Comparison of ENCODE assay signal across 10 cellular contexts in the genomic region with DNA sequence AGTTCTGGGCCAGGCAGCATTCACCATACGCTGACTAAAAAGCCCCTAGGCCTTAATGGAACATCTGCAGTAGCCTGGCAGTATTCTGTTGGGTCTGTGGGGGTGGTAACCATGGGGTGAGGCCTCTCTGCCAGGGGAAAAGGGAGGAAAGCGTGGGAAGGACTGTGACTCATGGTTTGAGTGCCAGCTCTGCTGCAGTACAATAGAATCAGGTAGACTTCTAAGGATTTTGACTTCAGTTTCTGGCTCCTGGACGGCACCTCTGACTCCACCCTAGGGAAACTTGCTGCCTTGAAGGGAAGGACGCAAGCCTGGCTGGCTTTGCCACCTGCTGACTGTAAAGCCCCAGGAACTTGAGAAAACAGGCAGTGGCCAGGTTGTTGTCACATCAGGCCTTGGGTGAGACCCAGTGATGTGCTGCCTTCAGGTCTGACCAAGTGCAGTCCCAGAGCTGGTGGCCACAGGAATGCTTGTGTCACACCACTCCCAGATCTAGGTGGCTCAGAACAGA.
DNase-seq lines count a peak whose midpoint lies in the region; TF ChIP-seq lines count a peak whose summit lies in the region.
"Had no signal": no experiment of that assay in that cellular context is flagged by ENCODE, and none has a peak within 500 bp of the region (broad histone marks: within the 10 kb centered on the region; RNA-seq: fewer than 3 reads in every experiment).

No MANE protein-coding gene starts in this region.

- H3K36me3 ChIP-seq in GM06990 (ENCODE audit: control insufficient read depth, insufficient read depth, low read length) (no peaks in the 10 kb centered on the region), smooth muscle cell (ENCODE audit: low read depth) (no peaks in the 10 kb centered on the region)
- H3K36me3 ChIP-seq: cardiac muscle cell had no signal

- no peaks in the 10 kb centered on the region for H3K27me3 ChIP-seq in GM06990 (replicated peaks; ENCODE audit: control insufficient read depth, insufficient read depth, low read length)
- no peaks in the 10 kb centered on the region for H3K27me3 ChIP-seq in smooth muscle cell (ENCODE audit: low read depth)
- H3K27me3 ChIP-seq: cardiac muscle cell had no signal

- no peak overlapping the region for H3K4me3 ChIP-seq in GM06990 (replicated peaks; ENCODE audit: low read depth, low read length)
- H3K4me3 ChIP-seq in cardiac fibroblast (replicated peaks in 1 of 2; ENCODE audit: low read depth in 2 of 2, low read length in 2 of 2), result no peak overlapping the region
- no peak overlapping the region for H3K4me3 ChIP-seq in smooth muscle cell
- H3K4me3 ChIP-seq: cardiac muscle cell had no signal

- DNase-seq in GM06990 (ENCODE audit: extremely low read depth, insufficient read length) (peak; percentile 6), M059J (ENCODE audit: low read depth) (peak; percentile 99), cardiac fibroblast (ENCODE audit: low read depth in 2 of 2) (peak; percentile 55 to 66), smooth muscle cell (lab: John Stamatoyannopoulos, UW; ENCODE audit: unreplicated experiment) (no peak), COLO668 (lab: John Stamatoyannopoulos, UW; ENCODE audit: unreplicated experiment) (no peak), NCI-H510A (lab: John Stamatoyannopoulos, UW) (no peak), NCI-H1092 (lab: John Stamatoyannopoulos, UW) (no peak), cerebellar cortex (ENCODE audit: low spot score) (no peak)
- DNase-seq: NCI-H2029 treated with DMSO at 0.1 percent for 48 hours had no signal

- WGBS in smooth muscle cell (ENCODE audit: low lambda C conversion rate), result 55% methylated on average over 4 of the region's 4 CpGs

- no peaks in the 10 kb centered on the region for H3F3A ChIP-seq in smooth muscle cell (ENCODE audit: low read depth)

- no peak overlapping the region for H3K9ac ChIP-seq in smooth muscle cell (ENCODE audit: low read depth)

- H3K79me2 ChIP-seq in smooth muscle cell (ENCODE audit: low read depth), result no peaks in the 10 kb centered on the region

- TF ChIP-seq CTCF in GM06990 (IDR thresholded peaks at IDR 0.05; ENCODE audit: insufficient read depth, low read length, poor library complexity, severe bottlenecking), result no peak
- no peak for TF ChIP-seq CTCF in cardiac fibroblast (IDR thresholded peaks at IDR 0.05; ENCODE audit: low read depth, low read length)
- TF ChIP-seq CTCF in smooth muscle cell (IDR thresholded peaks at IDR 0.05; ENCODE audit: borderline replicate concordance, insufficient read depth, poor library complexity, severe bottlenecking), result no peak

- H4K20me1 ChIP-seq in smooth muscle cell (ENCODE audit: low read depth), result no peaks in the 10 kb centered on the region

- H3K4me2 ChIP-seq in smooth muscle cell, result peak overlapping the region; percentile 14

- H3K4me1 ChIP-seq in smooth muscle cell (ENCODE audit: low read depth), result peaks cover 6% of the 10 kb centered on the region

- no peak overlapping the region for H2AFZ ChIP-seq in smooth muscle cell (ENCODE audit: low read depth)

- H3K27ac ChIP-seq in smooth muscle cell (ENCODE audit: low read depth), result peak overlapping the region; percentile 72
- H3K27ac ChIP-seq: cardiac muscle cell had no signal

- H3K9me3 ChIP-seq in smooth muscle cell (replicated peaks; ENCODE audit: low read depth), result no peaks in the 10 kb centered on the region

Comparison
In these comparisons a context has a peak if more than half of its experiments do, and no peak if none do; other contexts are left out.
1. DNase-seq: peak in GM06990 (single experiment), M059J (single experiment) and cardiac fibroblast (2 of 2); none in smooth muscle cell (single experiment), COLO668 (single experiment), NCI-H510A (single experiment), NCI-H1092 (single experiment) and cerebellar cortex (single experiment).